ENCODE assay signal across 8 cellular contexts in genomic region chr4:165698272-165698671, GRCh38.
"Had no signal": no experiment of that assay in that cellular context is flagged by ENCODE, and none has a peak within 500 bp of the region (broad histone marks: within the 10 kb centered on the region; RNA-seq: fewer than 3 reads in every experiment).

No MANE protein-coding gene starts in this region.

- H3K4me3 ChIP-seq: GM23248 had no signal

- DNase-seq: GM23248, GOT3, H7, HCEC 1CT, HFFc6, KBM-7 had no signal

- H3K27ac ChIP-seq: GM23248, HL-60 had no signal

- ATAC-seq: HepG2 had no signal

- FAIRE-seq: HepG2 had no signal
